8 cellular contexts compared by ENCODE assay signal in genomic region chr17:28807925-28808641, GRCh38. TPM values are rescaled to one million over a fixed set of nuclear protein-coding genes. Genes with fewer than 3 reads are reported as not detected.
DNase-seq lines count a peak whose midpoint lies in the region; TF ChIP-seq lines count a peak whose summit lies in the region.

No MANE protein-coding gene starts in this region.

- peaks cover 22% of the 10 kb centered on the region for H3K4me1 ChIP-seq in colonic mucosa
- no peaks in the 10 kb centered on the region for H3K4me1 ChIP-seq in BE2C

- no peaks in the 10 kb centered on the region for H3K27me3 ChIP-seq in colonic mucosa
- H3K27me3 ChIP-seq in BE2C, result no peaks in the 10 kb centered on the region

- peak overlapping the region; percentile 65 for H3K27ac ChIP-seq in colonic mucosa

- no peak overlapping the region for H3K4me3 ChIP-seq in colonic mucosa
- H3K4me3 ChIP-seq in BE2C (ENCODE audit: low read depth, low read length), result no peak overlapping the region

- H3K9me3 ChIP-seq in colonic mucosa (no peaks in the 10 kb centered on the region), BE2C (no peaks in the 10 kb centered on the region)

- intact Hi-C loops in colonic mucosa (cut with DNase I), result no loop called here

- no peak for TF ChIP-seq CTCF in colonic mucosa (IDR thresholded peaks at IDR 0.05)
- no peak for TF ChIP-seq CTCF in mesothelial cell of epicardium (IDR thresholded peaks at IDR 0.05; ENCODE audit: unreplicated experiment)
- TF ChIP-seq CTCF in BE2C (IDR thresholded peaks at IDR 0.05; ENCODE audit: low read depth, low read length), result no peak

- H3K36me3 Mint-ChIP-seq in mesothelial cell of epicardium, result peaks cover 6% of the 10 kb centered on the region

- no peaks in the 10 kb centered on the region for H3K9me3 Mint-ChIP-seq in mesothelial cell of epicardium

- no peak overlapping the region for H3K4me3 Mint-ChIP-seq in mesothelial cell of epicardium

- H3K27me3 Mint-ChIP-seq in mesothelial cell of epicardium (ENCODE audit: low read depth), result no peaks in the 10 kb centered on the region

- peak overlapping the region; percentile 92 for H3K27ac Mint-ChIP-seq in mesothelial cell of epicardium

- H3K9ac ChIP-seq in colonic mucosa (ENCODE audit: low read depth in 2 of 2, low read length in 2 of 2), result peak overlapping the region in 1 of 2 donors; percentile 3

- DNase-seq in NOMO-1 treated with DMSO at 0.1 percent for 48 hours (lab: John Stamatoyannopoulos, UW; ENCODE audit: unreplicated experiment) (peak; percentile 38), NOMO-1 treated with dmso at 0.1 percent for 144 hours (lab: John Stamatoyannopoulos, UW; ENCODE audit: unreplicated experiment) (no peak), NCI-H748 treated with DMSO at 0.1 percent for 48 hours (lab: John Stamatoyannopoulos, UW) (peak; percentile 49), colonic mucosa (no peak), mesothelial cell of epicardium (ENCODE audit: low spot score in 2 of 2, unreplicated experiment in 2 of 2) (no peak), GDM1 (lab: John Stamatoyannopoulos, UW) (no peak), NCI-H2107 (lab: John Stamatoyannopoulos, UW) (no peak), BE2C (no peak)

- H3K36me3 ChIP-seq in colonic mucosa, result no peaks in the 10 kb centered on the region
- no peaks in the 10 kb centered on the region for H3K36me3 ChIP-seq in BE2C

- peaks cover 35% of the 10 kb centered on the region for H3K4me1 Mint-ChIP-seq in mesothelial cell of epicardium

RNA-seq across cellular contexts. Expression of gene FAM222B, which starts 34.5 kb away (rescaled TPM):
- total RNA-seq in colonic mucosa, result 10 to 100 TPM; 27.9 to 35.4 TPM
- total RNA-seq in mesothelial cell of epicardium, result 36.3 to 37.9 TPM (median 37.7 TPM) in 3 replicates
- 13.9 TPM for polyA plus RNA-seq in BE2C (2012; ENCODE audit: insufficient read depth, insufficient read length, low read depth)

RNA-seq across cellular contexts. Expression of gene ERAL1, which starts 46.7 kb away (rescaled TPM):
- 10 to 100 TPM; 34.7 to 72.0 TPM for total RNA-seq in colonic mucosa
- 37.4 to 43.4 TPM (median 38.4 TPM) in 3 replicates for total RNA-seq in mesothelial cell of epicardium
- 47.0 TPM for polyA plus RNA-seq in BE2C (2012; ENCODE audit: insufficient read depth, insufficient read length, low read depth)

Comparison
In these comparisons a context has a peak if more than half of its experiments do, and no peak if none do; other contexts are left out.
1. DNase-seq: peak in NOMO-1 treated with DMSO at 0.1 percent for 48 hours (single experiment) and NCI-H748 treated with DMSO at 0.1 percent for 48 hours (single experiment); none in NOMO-1 treated with dmso at 0.1 percent for 144 hours (single experiment), colonic mucosa (single experiment), mesothelial cell of epicardium (0 of 2), GDM1 (single experiment), NCI-H2107 (single experiment) and BE2C (single experiment).